ENCODE assay signal across 8 cellular contexts in genomic region chr13:52609013-52609606, GRCh38. TPM values are rescaled to one million over a fixed set of nuclear protein-coding genes. Genes with fewer than 3 reads are reported as not detected.
DNase-seq lines count a peak whose midpoint lies in the region; ATAC-seq, FAIRE-seq and TF ChIP-seq lines count a peak whose summit lies in the region.
"Not testable (repeated sequence)": the region's sequence is repeated elsewhere in the genome, so short reads cannot be mapped to it uniquely, and the experiment has no call there.

No MANE protein-coding gene starts in this region.

- H3K4me1 Mint-ChIP-seq in neural progenitor cell = peaks cover 12% of the 10 kb centered on the region

- TF ChIP-seq EP300 in GM12878 (IDR thresholded peaks at IDR 0.05; ENCODE audit: borderline replicate concordance in 1 of 2, control insufficient read depth in 1 of 2, low read depth in 2 of 2, low read length in 2 of 2) = not testable (repeated sequence)

- TF ChIP-seq CTCF in AG09309 (IDR thresholded peaks at IDR 0.05; ENCODE audit: control insufficient read depth, insufficient read depth, low read depth, low read length, missing control alignments) (peak; percentile 40), Panc1 (IDR thresholded peaks at IDR 0.05) (peak; percentile 55), GM12878 (IDR thresholded peaks at IDR 0.05 in 2 of 3, conservative IDR thresholded peaks at IDR 0.05 in 1 of 3; ENCODE audit: control insufficient read depth in 2 of 3, extremely low read depth in 1 of 3, insufficient read depth in 1 of 3, low read depth in 3 of 3, low read length in 3 of 3) (peak; percentile 26 to 61 (median 47); a peak in 5 of 6 replicates), neural progenitor cell (IDR thresholded peaks at IDR 0.05) (peak; percentile 58)

- not testable (repeated sequence) for H3K9me3 Mint-ChIP-seq in neural progenitor cell

- POLR2A ChIA-PET in Panc1 (lab: Charles Lee); GM12878 (lab: Charles Lee): not testable (repeated sequence)

- not testable (repeated sequence) for H3K27ac Mint-ChIP-seq in neural progenitor cell

- H3K27me3 Mint-ChIP-seq in neural progenitor cell (ENCODE audit: insufficient read depth, low read depth) = not testable (repeated sequence)

- H3K27ac ChIP-seq in Panc1 (ENCODE audit: low read length); GM12878 (ENCODE audit: control insufficient read depth, insufficient read depth); neural progenitor cell: not testable (repeated sequence)

- TF ChIP-seq RAD21 in GM12878 (IDR thresholded peaks at IDR 0.05; ENCODE audit: insufficient read depth, low read depth, low read length) = peak; percentile 73

- RAD21 ChIA-PET in GM12878 (lab: Charles Lee; ENCODE audit: unreplicated experiment) = interaction anchor here (0.7 to 3.9 kb wide), 5 partner anchors 44 to 359 kb away, joined by 3 to 27 read pairs (median 4); partner anchors contain the start of gene SUGT1

- H3K79me2 ChIP-seq in GM12878 (ENCODE audit: control insufficient read depth, insufficient read depth, low read length); neural progenitor cell (ENCODE audit: low read depth): not testable (repeated sequence)

- H3K4me2 ChIP-seq in GM12878 (ENCODE audit: control insufficient read depth, insufficient read depth); neural progenitor cell: not testable (repeated sequence)

- not testable (repeated sequence) for H3K4me3 ChIP-seq in AG09309 (ENCODE audit: control insufficient read depth, low read depth, low read length); H7 (ENCODE audit: insufficient read depth, low read depth, low read length); Panc1 (ENCODE audit: low read depth in 2 of 2, low read length in 2 of 2); GM12878; neural progenitor cell

- not testable (repeated sequence) for DNase-seq in AG09309 (ENCODE audit: low read depth); GM12892 (ENCODE audit: insufficient read length); GM12878 (ENCODE audit: low read depth, low spot score); left cardiac atrium
- DNase-seq in H7 = peak; percentile 47
- DNase-seq in KG1 (lab: John Stamatoyannopoulos, UW) = peak; percentile 7
- DNase-seq in Panc1 (ENCODE audit: low read depth, low spot score) = peak; percentile 10
- DNase-seq in neural progenitor cell (ENCODE audit: low spot score) = peak; percentile 52

- in situ Hi-C loops in Panc1 (cut with HindIII; ENCODE audit: low pct_unique_long_range_greater_than_20kb, low sequenced_read_pairs); GM12878 (cut with MboI): not testable (repeated sequence)

- H2AFZ ChIP-seq in GM12878 (ENCODE audit: control insufficient read depth, low read depth, low read length); neural progenitor cell (replicated peaks): not testable (repeated sequence)

- intact Hi-C loops in Panc1 (cut with micrococcal nuclease; ENCODE audit: unreplicated experiment); left cardiac atrium (cut with DNase I): not testable (repeated sequence)
- intact Hi-C loops in GM12878 (cut with micrococcal nuclease; ENCODE audit: unreplicated experiment) = loop anchor here (1.0 to 2.0 kb wide), 2 partner anchors 200 to 360 kb away; no protein-coding TSS in a partner anchor

- not testable (repeated sequence) for H3K4me3 Mint-ChIP-seq in neural progenitor cell

- SMC1A ChIA-PET in GM12878 (lab: Charles Lee; ENCODE audit: uncharacterized antibody, unreplicated experiment) = interaction anchor here (0.7 to 3.6 kb wide), 13 partner anchors 44 to 543 kb away, joined by 3 to 17 read pairs (median 4); no protein-coding TSS in a partner anchor

- not testable (repeated sequence) for H3K9me3 ChIP-seq in Panc1 (ENCODE audit: control insufficient read depth, insufficient read depth, low read depth, low read length); GM12878 (replicated peaks; ENCODE audit: control insufficient read depth, insufficient read depth, low read length); neural progenitor cell (ENCODE audit: low read depth)

- ATAC-seq in Panc1 (peak; percentile 90), GM12878 (peak; percentile 94), left cardiac atrium (peak; percentile 80 to 85)

- 52% methylated on average over 10 of the region's 10 CpGs for WGBS in GM12878 (ENCODE audit: insufficient coverage, insufficient replicate concordance, low lambda C conversion rate, missing lambda C conversion rate)

- not testable (repeated sequence) for H3F3A ChIP-seq in neural progenitor cell (ENCODE audit: low read depth)

- not testable (repeated sequence) for H4K20me1 ChIP-seq in GM12878 (ENCODE audit: control insufficient read depth, insufficient read depth); neural progenitor cell (ENCODE audit: low read depth)

- TF ChIP-seq POLR2A in GM12892 (IDR thresholded peaks at IDR 0.05; ENCODE audit: low read depth, low read length); GM12878 (IDR thresholded peaks at IDR 0.05; ENCODE audit: low read depth, low read length): not testable (repeated sequence)

- CTCF ChIA-PET in Panc1 (lab: Charles Lee) = interaction anchor here (0.6 kb wide), 1 partner anchor 359 kb away, joined by 3 read pairs; no protein-coding TSS in a partner anchor
- CTCF ChIA-PET in GM12878 (lab: Yijun Ruan, JAX) = interaction anchor here (0.7 to 3.4 kb wide), 16 partner anchors 17 to 642 kb away, joined by 3 to 31 read pairs (median 4); partner anchors contain the start of gene SUGT1

- not testable (repeated sequence) for H3K36me3 ChIP-seq in H7 (replicated peaks; ENCODE audit: control insufficient read depth, insufficient read depth, low read length); Panc1 (ENCODE audit: control insufficient read depth, insufficient read depth, low read length); GM12878 (ENCODE audit: control insufficient read depth in 2 of 2, insufficient read depth in 2 of 2, low read length in 1 of 2); neural progenitor cell

- not testable (repeated sequence) for H3K4me1 ChIP-seq in Panc1 (ENCODE audit: control insufficient read depth, insufficient read depth, low read length); GM12878 (ENCODE audit: control insufficient read depth, insufficient read depth, low read length); neural progenitor cell

- BruUV-seq in Panc1 (replicated peaks; lab: Mats Ljungman, UMichigan); GM12878 (replicated peaks; lab: Mats Ljungman, UMichigan): not testable (repeated sequence)

- H3K36me3 Mint-ChIP-seq in neural progenitor cell = not testable (repeated sequence)

- not testable (repeated sequence) for H3K9ac ChIP-seq in GM12878 (ENCODE audit: control insufficient read depth, insufficient read depth, low read length); neural progenitor cell

- not testable (repeated sequence) for H3K27me3 ChIP-seq in H7 (ENCODE audit: control insufficient read depth, insufficient read depth, low read length); Panc1 (ENCODE audit: control insufficient read depth, insufficient read depth, low read length); GM12878 (replicated peaks in 1 of 2; ENCODE audit: control insufficient read depth in 2 of 2, insufficient read depth in 2 of 2, low read length in 1 of 2); neural progenitor cell

- FAIRE-seq in GM12892 (lab: Jason Lieb, UNC) = peak; percentile 79
- not testable (repeated sequence) for FAIRE-seq in GM12878 (lab: Jason Lieb, UNC)

RNA-seq across cellular contexts. Expression of gene HNRNPA1L2, which starts 33.1 kb away (rescaled TPM):
- polyA plus RNA-seq in GM12892 (2012; ENCODE audit: missing spikeins) = 13.9 TPM
- 1.7 TPM in 2 replicates for total RNA-seq in H7 (2014; rRNA removed; shearing (Covaris generic))
- total RNA-seq in Panc1 (2021; ENCODE audit: unreplicated experiment) (3.2 TPM), GM12878 (2014; rRNA removed) (3.3 and 4.0 TPM in 2 replicates), GM12878 (2014; rRNA removed; fragmentation: Illumina TruSeq; extraction: Trizol) (6.0 and 6.1 TPM in 2 replicates), GM12878 (2021) (6.2 and 6.9 TPM in 2 replicates), left cardiac atrium (1 to 10 TPM; 3.6 to 4.3 TPM), neural progenitor cell (ENCODE audit: low replicate concordance) (4.7 and 5.9 TPM in 2 replicates)
- 4.9 TPM for polyA plus RNA-seq in Panc1 (2012; ENCODE audit: insufficient read length)
- 8.8 and 9.5 TPM in 2 replicates for total RNA-seq in GM12878 (2013; cell fraction: nucleolus; rRNA removed)
- 12.0 TPM for polyA plus RNA-seq in GM12878 (2011; ENCODE audit: low read depth)
- polyA plus RNA-seq in GM12878 (2011; rRNA removed) (10.5 and 13.3 TPM in 2 replicates), GM12878 (2014; fragmentation: Illumina TruSeq; extraction: Trizol) (12.0 and 18.5 TPM in 2 replicates), GM12878 (2014; fragmentation: Nextera tagmentation; extraction: Ambion mirVana) (1 to 10 TPM; 5.8 to 8.0 TPM), GM12878 (2014; rRNA removed) (7.5 and 9.0 TPM in 2 replicates), GM12878 (2016; fragmentation: Nextera tagmentation; extraction: Ambion mirVana) (10 to 100 TPM in 1 of 2 experiments, 1 to 10 TPM in 1; 8.3 to 10.2 TPM)
- 4.5 and 4.6 TPM in 2 replicates for polyA plus RNA-seq in GM12878 (2011; cell fraction: cytosol; rRNA removed)
- 11.5 and 11.6 TPM in 2 replicates for polyA plus RNA-seq in GM12878 (2011; cell fraction: nucleus; rRNA removed)
- 11.6 and 17.3 TPM in 2 replicates for polyA plus RNA-seq in GM12878 (2012)
- 4.3 and 7.5 TPM in 2 replicates for polyA minus RNA-seq in GM12878 (2011; rRNA and poly(A)+ RNA removed)
- polyA minus RNA-seq in GM12878 (2011; cell fraction: cytosol; rRNA and poly(A)+ RNA removed) = 1.1 and 1.2 TPM in 2 replicates
- polyA minus RNA-seq in GM12878 (2011; cell fraction: nucleus; rRNA and poly(A)+ RNA removed) = 2.9 and 5.5 TPM in 2 replicates

RNA-seq across cellular contexts. Expression of gene SUGT1, which starts 43.5 kb away (rescaled TPM):
- polyA plus RNA-seq in GM12892 (2012; ENCODE audit: missing spikeins) = 65.7 TPM
- total RNA-seq in H7 (2014; rRNA removed; shearing (Covaris generic)) = 39.9 and 47.7 TPM in 2 replicates
- total RNA-seq in Panc1 (2021; ENCODE audit: unreplicated experiment) = 43.2 TPM
- polyA plus RNA-seq in Panc1 (2012; ENCODE audit: insufficient read length) = 34.7 TPM
- total RNA-seq in GM12878 (2013; cell fraction: nucleolus; rRNA removed) = 54.3 and 55.7 TPM in 2 replicates
- 46.7 and 48.0 TPM in 2 replicates for total RNA-seq in GM12878 (2014; rRNA removed)
- 73.7 and 77.5 TPM in 2 replicates for total RNA-seq in GM12878 (2014; rRNA removed; fragmentation: Illumina TruSeq; extraction: Trizol)
- 60.8 and 65.6 TPM in 2 replicates for total RNA-seq in GM12878 (2021)
- 24.4 TPM for polyA plus RNA-seq in GM12878 (2011; ENCODE audit: low read depth)
- 72.6 and 117 TPM in 2 replicates for polyA plus RNA-seq in GM12878 (2011; rRNA removed)
- polyA plus RNA-seq in GM12878 (2011; cell fraction: cytosol; rRNA removed) = 24.2 and 27.9 TPM in 2 replicates
- 19.8 and 29.8 TPM in 2 replicates for polyA plus RNA-seq in GM12878 (2011; cell fraction: nucleus; rRNA removed)
- 43.0 and 50.6 TPM in 2 replicates for polyA plus RNA-seq in GM12878 (2012)
- polyA plus RNA-seq in GM12878 (2014; fragmentation: Illumina TruSeq; extraction: Trizol) = 77.0 and 85.5 TPM in 2 replicates
- polyA plus RNA-seq in GM12878 (2014; fragmentation: Nextera tagmentation; extraction: Ambion mirVana) = 10 to 100 TPM; 82.5 to 85.6 TPM
- polyA plus RNA-seq in GM12878 (2014; rRNA removed) = 55.3 and 60.6 TPM in 2 replicates
- 100 to 1,000 TPM; 119 to 122 TPM for polyA plus RNA-seq in GM12878 (2016; fragmentation: Nextera tagmentation; extraction: Ambion mirVana)
- 22.3 and 23.6 TPM in 2 replicates for polyA minus RNA-seq in GM12878 (2011; rRNA and poly(A)+ RNA removed)
- 12.2 and 12.8 TPM in 2 replicates for polyA minus RNA-seq in GM12878 (2011; cell fraction: cytosol; rRNA and poly(A)+ RNA removed)
- 21.8 and 35.0 TPM in 2 replicates for polyA minus RNA-seq in GM12878 (2011; cell fraction: nucleus; rRNA and poly(A)+ RNA removed)
- 10 to 100 TPM; 48.7 to 56.2 TPM for total RNA-seq in left cardiac atrium
- total RNA-seq in neural progenitor cell (ENCODE audit: low replicate concordance) = 47.5 and 67.0 TPM in 2 replicates
